ENCODE assay signal across 8 cellular contexts in genomic region chr6:28224131-28225055, GRCh38. TPM values are rescaled to one million over a fixed set of nuclear protein-coding genes. Genes with fewer than 3 reads are reported as not detected.
DNase-seq lines count a peak whose midpoint lies in the region; ATAC-seq and TF ChIP-seq lines count a peak whose summit lies in the region.

No MANE protein-coding gene starts in this region.

- TF ChIP-seq CTCF in AG04450 (IDR thresholded peaks at IDR 0.05; ENCODE audit: low read depth, low read length) (no peak), mammary epithelial cell (conservative IDR thresholded peaks at IDR 0.05 in 1 of 2, IDR thresholded peaks at IDR 0.05 in 1 of 2; ENCODE audit: extremely low read depth in 1 of 2, insufficient read depth in 1 of 2, low read depth in 1 of 2, low read length in 2 of 2) (no peak)

- H3K27ac ChIP-seq in AG04450 (ENCODE audit: low read depth, low read length) (peak overlapping the region; percentile 79), mammary epithelial cell (ENCODE audit: insufficient read depth, low read depth, low read length) (peak overlapping the region; percentile 62), muscle layer of duodenum (ENCODE audit: low read length) (peak overlapping the region; percentile 76)

- H3K4me3 ChIP-seq in AG04450 (ENCODE audit: low read depth, low read length) (peak overlapping the region; percentile 71), mammary epithelial cell (replicated peaks in 1 of 3; ENCODE audit: insufficient read depth in 1 of 3, low read depth in 2 of 3, low read length in 3 of 3) (peak overlapping the region; percentile 57 to 76 (median 66)), muscle layer of duodenum (ENCODE audit: low read depth in 1 of 2, low read length in 2 of 2) (peak overlapping the region; percentile 83 to 89)

- CTCF ChIA-PET in AG04450 (lab: Charles Lee) (interaction anchor here (0.7 kb wide), 1 partner anchor 114 kb away, joined by 4 read pairs; no protein-coding TSS in a partner anchor), mammary epithelial cell (lab: Charles Lee; ENCODE audit: low non-redundant PET) (no interaction called here)

- peaks cover 3% of the 10 kb centered on the region for H3K36me3 ChIP-seq in mammary epithelial cell (ENCODE audit: insufficient read depth, low read length)
- peaks cover 23 to 25% of the 10 kb centered on the region in 2 donors for H3K36me3 ChIP-seq in muscle layer of duodenum (ENCODE audit: control insufficient read depth in 1 of 2, insufficient read depth in 2 of 2, low read length in 2 of 2)

- H2AFZ ChIP-seq in mammary epithelial cell (ENCODE audit: low read depth, low read length) = peak overlapping the region; percentile 95

- H3K27me3 ChIP-seq in AG04450 (ENCODE audit: control insufficient read depth, insufficient read depth, low read length) (no peaks in the 10 kb centered on the region), mammary epithelial cell (ENCODE audit: insufficient read depth, low read length) (no peaks in the 10 kb centered on the region), muscle layer of duodenum (ENCODE audit: low read depth, low read length) (peaks cover 3% of the 10 kb centered on the region)

- intact Hi-C loops in mammary epithelial cell (cut with micrococcal nuclease) = loop anchor here (1.0 to 5.0 kb wide), 6 partner anchors 28 to 362 kb away; partner anchors contain the start of genes PGBD1, ZKSCAN4, ZKSCAN8 and ZSCAN26

- peak overlapping the region; percentile 74 for H3K9ac ChIP-seq in mammary epithelial cell (ENCODE audit: insufficient read depth, low read length)

- dilution Hi-C loops in mammary epithelial cell (cut with HindIII; ENCODE audit: low sequenced_read_pairs) = no loop called here

- 43% methylated on average over 9 of the region's 9 CpGs for WGBS in mammary epithelial cell (ENCODE audit: low coverage, missing lambda C conversion rate)

- peaks cover 14% of the 10 kb centered on the region for H3K79me2 ChIP-seq in mammary epithelial cell (ENCODE audit: insufficient read depth, low read length)

- BruUV-seq in mammary epithelial cell (replicated peaks; lab: Mats Ljungman, UMichigan) = TSS peak; percentile 79

- DNase-seq in AG04450 (ENCODE audit: low read depth, low spot score) = no peak
- DNase-seq in mammary epithelial cell = no peak
- DNase-seq in SKM-1 (lab: John Stamatoyannopoulos, UW; ENCODE audit: unreplicated experiment) = no peak
- DNase-seq in stimulated activated CD4-positive, alpha-beta T cell treated with anti-CD3 and anti-CD28 coated beads, Interleukin-4, amount 100 ng/mL, for 24 hours = no peak
- DNase-seq in islet precursor cell = no peak

- H3K4me1 ChIP-seq in mammary epithelial cell (ENCODE audit: insufficient read depth, low read length) (peaks cover 9% of the 10 kb centered on the region), muscle layer of duodenum (ENCODE audit: control insufficient read depth in 1 of 2, insufficient read depth in 2 of 2, low read length in 2 of 2) (peaks cover 0 to 22% of the 10 kb centered on the region in 2 donors)

- ATAC-seq in HG03432 (IDR thresholded peaks at IDR 0.05; ENCODE audit: unreplicated experiment) = peak; percentile 12
- ATAC-seq in HG03159 (IDR thresholded peaks at IDR 0.05; ENCODE audit: unreplicated experiment) = no peak

- H3K4me2 ChIP-seq in mammary epithelial cell (ENCODE audit: insufficient read depth, low read depth, low read length) = peak overlapping the region; percentile 85

- H3K9me3 ChIP-seq in AG04450 (ENCODE audit: control insufficient read depth, insufficient read depth, low read length) (no peaks in the 10 kb centered on the region; the same call in 1 of the 2 replicates), mammary epithelial cell (replicated peaks; ENCODE audit: insufficient read depth, low read length) (no peaks in the 10 kb centered on the region), muscle layer of duodenum (ENCODE audit: control insufficient read depth in 1 of 2, low read length in 2 of 2) (no peaks in the 10 kb centered on the region)

- POLR2A ChIA-PET in AG04450 (lab: Yijun Ruan, JAX) = no interaction called here

- in situ Hi-C loops in mammary epithelial cell (cut with MboI; ENCODE audit: low sequenced_read_pairs in 2 of 2) = loop anchor here in 1 of 2 donors (25.0 kb wide), 1 partner anchor 312 kb away; the partner anchor contains the start of gene OR2B2

- H4K20me1 ChIP-seq in mammary epithelial cell (ENCODE audit: insufficient read depth, low read length) = no peaks in the 10 kb centered on the region

RNA-seq across cellular contexts. Expression of gene ZSCAN9, which starts 0.7 kb away (rescaled TPM):
- 14.8 and 18.2 TPM in 2 replicates for polyA plus RNA-seq in AG04450 (2011; rRNA removed)
- polyA minus RNA-seq in AG04450 (2011; rRNA and poly(A)+ RNA removed) = 14.4 and 18.7 TPM in 2 replicates
- 10 to 100 TPM; 11.9 to 15.5 TPM for total RNA-seq in mammary epithelial cell
- polyA plus RNA-seq in mammary epithelial cell = 7.3 TPM
- 21.8 TPM for polyA minus RNA-seq in mammary epithelial cell

RNA-seq across cellular contexts. Expression of gene ZKSCAN4, which starts 27.7 kb away (rescaled TPM):
- polyA plus RNA-seq in AG04450 (2011; rRNA removed) (3.7 and 4.7 TPM in 2 replicates), mammary epithelial cell (2.2 TPM)
- polyA minus RNA-seq in AG04450 (2011; rRNA and poly(A)+ RNA removed) = 4.0 and 5.6 TPM in 2 replicates
- total RNA-seq in mammary epithelial cell = 1 to 10 TPM; 3.6 to 5.8 TPM
- 7.4 TPM for polyA minus RNA-seq in mammary epithelial cell

RNA-seq across cellular contexts. Expression of gene NKAPL, which starts 34.7 kb away (rescaled TPM):
- 0.52 TPM in 2 replicates for polyA plus RNA-seq in AG04450 (2011; rRNA removed)
- 0.18 and 0.26 TPM in 2 replicates for polyA minus RNA-seq in AG04450 (2011; rRNA and poly(A)+ RNA removed)
- 1 to 10 TPM in 1 of 2 donors, under 1 TPM in 1; 0.24 to 1.0 TPM for total RNA-seq in mammary epithelial cell
- polyA plus RNA-seq in mammary epithelial cell = 0.34 TPM
- not detected for polyA minus RNA-seq in mammary epithelial cell

RNA-seq across cellular contexts. Expression of gene ZSCAN26, which starts 42.5 kb away (rescaled TPM):
- polyA plus RNA-seq in AG04450 (2011; rRNA removed) = 17.9 and 24.0 TPM in 2 replicates
- polyA minus RNA-seq in AG04450 (2011; rRNA and poly(A)+ RNA removed) = 22.8 and 24.3 TPM in 2 replicates
- total RNA-seq in mammary epithelial cell = 10 to 100 TPM; 12.4 to 12.7 TPM
- polyA plus RNA-seq in mammary epithelial cell = 6.6 TPM
- 19.3 TPM for polyA minus RNA-seq in mammary epithelial cell

RNA-seq across cellular contexts. Expression of gene PGBD1, which starts 57.0 kb away (rescaled TPM):
- polyA plus RNA-seq in AG04450 (2011; rRNA removed) (5.6 and 7.2 TPM in 2 replicates), mammary epithelial cell (3.8 TPM)
- polyA minus RNA-seq in AG04450 (2011; rRNA and poly(A)+ RNA removed) = 5.4 and 5.8 TPM in 2 replicates
- total RNA-seq in mammary epithelial cell = 1 to 10 TPM; 5.7 to 7.7 TPM
- polyA minus RNA-seq in mammary epithelial cell = 0.57 TPM
